ENCODE assay signal across 1 cellular context in the genomic region with DNA sequence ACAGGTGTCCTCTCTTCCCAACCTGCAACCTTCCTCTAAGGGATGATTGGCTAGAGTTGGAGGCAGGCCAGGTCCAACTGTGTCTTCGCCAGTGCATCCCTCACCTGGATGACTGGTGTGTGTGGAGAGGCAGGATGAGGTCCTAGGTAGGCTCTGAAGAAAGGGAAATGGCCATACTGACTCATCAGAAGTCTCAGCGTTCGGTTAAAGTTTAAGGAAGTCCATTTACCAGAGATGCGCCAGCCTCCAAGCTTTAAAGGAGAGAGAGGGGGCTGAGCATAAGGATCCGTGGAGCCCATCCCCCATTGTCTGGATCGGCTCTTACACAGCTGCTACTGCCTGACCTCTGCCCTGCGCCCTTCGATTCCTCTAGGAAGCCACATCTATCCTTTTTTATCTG.
TF ChIP-seq lines count a peak whose summit lies in the region.

No MANE protein-coding gene starts in this region.

TF ChIP-seq in HCT116, 20 proteins besides CTCF, POLR2A, EP300 and RAD21 (continued from another document):
- TF ChIP-seq ZNF274 (IDR thresholded peaks at IDR 0.05; ENCODE audit: low read depth, low read length) (no peak), CBX3 (IDR thresholded peaks at IDR 0.05; ENCODE audit: low read depth) (no peak)
- TF ChIP-seq, protein P1, sequence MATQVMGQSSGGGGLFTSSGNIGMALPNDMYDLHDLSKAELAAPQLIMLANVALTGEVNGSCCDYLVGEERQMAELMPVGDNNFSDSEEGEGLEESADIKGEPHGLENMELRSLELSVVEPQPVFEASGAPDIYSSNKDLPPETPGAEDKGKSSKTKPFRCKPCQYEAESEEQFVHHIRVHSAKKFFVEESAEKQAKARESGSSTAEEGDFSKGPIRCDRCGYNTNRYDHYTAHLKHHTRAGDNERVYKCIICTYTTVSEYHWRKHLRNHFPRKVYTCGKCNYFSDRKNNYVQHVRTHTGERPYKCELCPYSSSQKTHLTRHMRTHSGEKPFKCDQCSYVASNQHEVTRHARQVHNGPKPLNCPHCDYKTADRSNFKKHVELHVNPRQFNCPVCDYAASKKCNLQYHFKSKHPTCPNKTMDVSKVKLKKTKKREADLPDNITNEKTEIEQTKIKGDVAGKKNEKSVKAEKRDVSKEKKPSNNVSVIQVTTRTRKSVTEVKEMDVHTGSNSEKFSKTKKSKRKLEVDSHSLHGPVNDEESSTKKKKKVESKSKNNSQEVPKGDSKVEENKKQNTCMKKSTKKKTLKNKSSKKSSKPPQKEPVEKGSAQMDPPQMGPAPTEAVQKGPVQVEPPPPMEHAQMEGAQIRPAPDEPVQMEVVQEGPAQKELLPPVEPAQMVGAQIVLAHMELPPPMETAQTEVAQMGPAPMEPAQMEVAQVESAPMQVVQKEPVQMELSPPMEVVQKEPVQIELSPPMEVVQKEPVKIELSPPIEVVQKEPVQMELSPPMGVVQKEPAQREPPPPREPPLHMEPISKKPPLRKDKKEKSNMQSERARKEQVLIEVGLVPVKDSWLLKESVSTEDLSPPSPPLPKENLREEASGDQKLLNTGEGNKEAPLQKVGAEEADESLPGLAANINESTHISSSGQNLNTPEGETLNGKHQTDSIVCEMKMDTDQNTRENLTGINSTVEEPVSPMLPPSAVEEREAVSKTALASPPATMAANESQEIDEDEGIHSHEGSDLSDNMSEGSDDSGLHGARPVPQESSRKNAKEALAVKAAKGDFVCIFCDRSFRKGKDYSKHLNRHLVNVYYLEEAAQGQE (IDR thresholded peaks at IDR 0.05; ENCODE audit: low read depth): no peak
- TF ChIP-seq, protein P2, sequence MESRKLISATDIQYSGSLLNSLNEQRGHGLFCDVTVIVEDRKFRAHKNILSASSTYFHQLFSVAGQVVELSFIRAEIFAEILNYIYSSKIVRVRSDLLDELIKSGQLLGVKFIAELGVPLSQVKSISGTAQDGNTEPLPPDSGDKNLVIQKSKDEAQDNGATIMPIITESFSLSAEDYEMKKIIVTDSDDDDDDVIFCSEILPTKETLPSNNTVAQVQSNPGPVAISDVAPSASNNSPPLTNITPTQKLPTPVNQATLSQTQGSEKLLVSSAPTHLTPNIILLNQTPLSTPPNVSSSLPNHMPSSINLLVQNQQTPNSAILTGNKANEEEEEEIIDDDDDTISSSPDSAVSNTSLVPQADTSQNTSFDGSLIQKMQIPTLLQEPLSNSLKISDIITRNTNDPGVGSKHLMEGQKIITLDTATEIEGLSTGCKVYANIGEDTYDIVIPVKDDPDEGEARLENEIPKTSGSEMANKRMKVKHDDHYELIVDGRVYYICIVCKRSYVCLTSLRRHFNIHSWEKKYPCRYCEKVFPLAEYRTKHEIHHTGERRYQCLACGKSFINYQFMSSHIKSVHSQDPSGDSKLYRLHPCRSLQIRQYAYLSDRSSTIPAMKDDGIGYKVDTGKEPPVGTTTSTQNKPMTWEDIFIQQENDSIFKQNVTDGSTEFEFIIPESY (IDR thresholded peaks at IDR 0.05; ENCODE audit: extremely low read depth, insufficient replicate concordance, low read length): no peak
